11 cellular contexts compared by ENCODE assay signal in the genomic region with DNA sequence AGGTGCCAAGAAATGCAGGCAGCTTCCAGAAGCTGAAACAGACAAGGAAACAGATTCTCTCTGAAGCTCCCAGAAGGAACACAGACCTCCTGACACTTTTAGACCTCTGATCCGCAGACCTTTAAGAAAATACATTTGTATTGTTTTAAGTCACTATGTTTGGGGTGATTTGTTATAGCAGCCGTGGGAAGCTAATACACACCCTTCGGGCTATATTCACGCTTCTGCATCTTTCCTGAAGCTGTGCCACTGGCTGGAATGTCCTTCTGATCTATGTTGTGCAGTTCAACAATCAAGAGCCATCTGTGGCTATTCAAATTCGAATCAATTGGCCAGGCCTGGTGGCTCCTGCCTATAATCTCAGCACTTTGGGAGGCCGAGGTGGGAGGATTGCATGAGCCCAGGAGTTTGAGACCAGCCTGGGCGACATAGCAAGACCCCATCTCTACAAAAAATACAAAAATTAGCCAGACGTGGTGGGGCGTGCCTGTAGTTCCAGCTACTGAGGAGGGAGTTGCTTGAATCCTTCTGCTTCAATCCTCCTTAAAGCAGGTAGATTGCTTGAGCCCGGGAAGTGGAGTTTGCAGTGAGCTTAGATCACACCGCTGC. TPM values are rescaled to one million over a fixed set of nuclear protein-coding genes. Genes with fewer than 3 reads are reported as not detected.
"Had no signal": no experiment of that assay in that cellular context is flagged by ENCODE, and none has a peak within 500 bp of the region (broad histone marks: within the 10 kb centered on the region; RNA-seq: fewer than 3 reads in every experiment).

No MANE protein-coding gene starts in this region.

- H3K4me3 Mint-ChIP-seq: H9, HFFc6 had no signal

- H3K4me3 ChIP-seq: GM23248 had no signal

- H2AFZ ChIP-seq: GM23248 had no signal

- H3K9ac ChIP-seq: GM23248, KMS-11 had no signal

- H3K27ac ChIP-seq: GM23248, HL-60, KMS-11 had no signal

- DNase-seq: GM23248, GOT3, H9, HCEC 1CT, HFFc6, IMR-90, KBM-7 had no signal

- H3K9me3 Mint-ChIP-seq: HFFc6 had no signal

- H3K27ac Mint-ChIP-seq: HFFc6 had no signal

- FAIRE-seq: H54 had no signal

- H3K4me2 ChIP-seq: KMS-11 had no signal

RNA-seq across cellular contexts. Expression of a gene that starts 11.3 kb away (rescaled TPM):
- total RNA-seq: H9, HT1080, IMR-90 had no signal
- polyA plus RNA-seq: IMR-90 had no signal

RNA-seq across cellular contexts. Expression of a gene that starts 33.6 kb away (rescaled TPM):
- total RNA-seq: GM23248, HT1080 had no signal
